ENCODE assay signal across 6 cellular contexts in genomic region chrX:68792083-68792482, GRCh38.
"Had no signal": no experiment of that assay in that cellular context is flagged by ENCODE, and none has a peak within 500 bp of the region (broad histone marks: within the 10 kb centered on the region; RNA-seq: fewer than 3 reads in every experiment).

No MANE protein-coding gene starts in this region.

- DNase-seq: H9, HCEC 1CT had no signal

- H3K36me3 Mint-ChIP-seq: IgD-negative memory B cell had no signal

- H3K4me1 Mint-ChIP-seq: GM23338, H9, IgD-negative memory B cell had no signal

- H3K9me3 Mint-ChIP-seq: IgD-negative memory B cell had no signal

- ATAC-seq: GM23338, HepG2, K562 had no signal

- H3K27ac Mint-ChIP-seq: GM23338, H9 had no signal

- H3K4me3 ChIP-seq: GM23338, K562 had no signal

- H3K4me3 Mint-ChIP-seq: GM23338, H9, IgD-negative memory B cell had no signal
